Comparison of ENCODE assay signal across 18 cellular contexts in the genomic region with DNA sequence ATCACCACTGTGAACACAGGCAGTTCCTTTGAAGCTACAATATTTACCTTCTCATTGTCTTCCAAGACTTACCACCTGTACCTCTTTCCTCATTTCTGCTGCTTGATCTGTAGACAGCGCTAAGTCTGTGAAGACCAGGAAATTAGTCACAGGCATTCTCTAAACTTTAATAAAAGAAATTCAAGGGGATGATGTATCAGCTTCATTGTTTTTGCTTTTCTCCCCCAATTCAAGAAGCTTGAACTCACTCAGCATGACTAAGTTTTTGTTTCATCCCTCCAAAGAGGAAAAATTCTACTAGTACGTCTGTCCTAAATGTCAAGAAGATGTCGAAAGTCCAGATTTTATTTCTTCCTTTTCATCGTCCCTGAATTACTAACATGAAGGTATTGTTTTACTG.
DNase-seq lines count a peak whose midpoint lies in the region; ATAC-seq, FAIRE-seq and TF ChIP-seq lines count a peak whose summit lies in the region.
"Had no signal": no experiment of that assay in that cellular context is flagged by ENCODE, and none has a peak within 500 bp of the region (broad histone marks: within the 10 kb centered on the region; RNA-seq: fewer than 3 reads in every experiment).

No MANE protein-coding gene starts in this region.

- no peak for FAIRE-seq in bronchial epithelial cell (lab: Jason Lieb, UNC)
- FAIRE-seq: GM12878, HTR-8/SVneo, K562 had no signal

- H3K27me3 ChIP-seq in GM23338 (ENCODE audit: insufficient read depth) (no peaks in the 10 kb centered on the region), bronchial epithelial cell (ENCODE audit: control insufficient read depth, insufficient read depth, low read length) (no peaks in the 10 kb centered on the region), foreskin keratinocyte (no peaks in the 10 kb centered on the region)
- H3K27me3 ChIP-seq: BLaER1 treated with 17β-estradiol and CSF1 and Interleukin-3, amounts not matched to agents 10 nM and 100 nM had no signal

- no peaks in the 10 kb centered on the region for H3K4me1 Mint-ChIP-seq in GM23338
- H3K4me1 Mint-ChIP-seq: B cell had no signal

- no peak overlapping the region for H3K4me2 ChIP-seq in GM23338
- H3K4me2 ChIP-seq: BLaER1 treated with 17β-estradiol and CSF1 and Interleukin-3, amounts not matched to agents 10 nM and 100 nM had no signal

- H3F3A ChIP-seq in GM23338 (replicated peaks; ENCODE audit: low read depth), result no peaks in the 10 kb centered on the region

- H3K79me2 ChIP-seq in GM23338 (replicated peaks; ENCODE audit: insufficient read depth), result no peaks in the 10 kb centered on the region

- H3K4me3 Mint-ChIP-seq in GM23338, result no peak overlapping the region
- H3K4me3 Mint-ChIP-seq: B cell; CD8-positive, alpha-beta T cell; HFFc6 had no signal

- peak overlapping the region; percentile 34; the same call in 1 of the 2 replicates for H2AFZ ChIP-seq in GM23338

- peaks cover 4% of the 10 kb centered on the region for H3K27me3 Mint-ChIP-seq in GM23338 (ENCODE audit: insufficient read depth, low read depth, poor library complexity)
- H3K27me3 Mint-ChIP-seq: B cell had no signal

- DNase-seq in GM23338 (ENCODE audit: low spot score) (no peak), M059J (ENCODE audit: low read depth) (peak; percentile 25), bronchial epithelial cell (ENCODE audit: low read depth) (peak; percentile 7), foreskin keratinocyte (peak; percentile 14 to 27), superior temporal gyrus (ENCODE audit: extremely low spot score) (no peak), foreskin fibroblast (no peak)
- DNase-seq: Calu3; CD8-positive, alpha-beta T cell; DMS79 treated with DMSO at 0.1 percent for 48 hours; HFFc6; IMR-90 had no signal

- peaks cover 6% of the 10 kb centered on the region for H3K9me3 Mint-ChIP-seq in GM23338

- H3K27ac ChIP-seq in GM23338 (ENCODE audit: low read depth) (no peak overlapping the region), foreskin keratinocyte (no peak overlapping the region)
- H3K27ac ChIP-seq: BLaER1 treated with 17β-estradiol and CSF1 and Interleukin-3, amounts not matched to agents 10 nM and 100 nM had no signal

- no peaks in the 10 kb centered on the region; the same call in 1 of the 2 replicates for H3K9me2 ChIP-seq in GM23338 (ENCODE audit: insufficient read depth)

- ATAC-seq in GM23338, result no peak
- no peak for ATAC-seq in foreskin keratinocyte
- no peak for ATAC-seq in HG03442 (IDR thresholded peaks at IDR 0.05; ENCODE audit: unreplicated experiment)
- ATAC-seq: CD8-positive, alpha-beta T cell; GM12878; HCT116; K562 had no signal

- no peaks in the 10 kb centered on the region for H4K20me1 ChIP-seq in GM23338 (replicated peaks; ENCODE audit: insufficient read depth)
- H4K20me1 ChIP-seq: BLaER1 treated with 17β-estradiol and CSF1 and Interleukin-3, amounts not matched to agents 10 nM and 100 nM had no signal

- TF ChIP-seq CTCF in GM23338 (conservative IDR thresholded peaks at IDR 0.05; ENCODE audit: low read depth in 2 of 2) (no peak), bronchial epithelial cell (IDR thresholded peaks at IDR 0.05; ENCODE audit: insufficient read depth, low read length, severe bottlenecking) (no peak), foreskin keratinocyte (conservative IDR thresholded peaks at IDR 0.05) (no peak), foreskin fibroblast (IDR thresholded peaks at IDR 0.05; ENCODE audit: low read depth, low read length) (no peak)

- H3K36me3 ChIP-seq in GM23338 (ENCODE audit: insufficient read depth), result no peaks in the 10 kb centered on the region
- H3K36me3 ChIP-seq in bronchial epithelial cell (ENCODE audit: control insufficient read depth, insufficient read depth, low read length), result no peaks in the 10 kb centered on the region
- H3K36me3 ChIP-seq: BLaER1 treated with 17β-estradiol and CSF1 and Interleukin-3, amounts not matched to agents 10 nM and 100 nM had no signal

- H3K4me3 ChIP-seq in GM23338 (no peak overlapping the region), bronchial epithelial cell (ENCODE audit: low read depth, low read length) (no peak overlapping the region), foreskin fibroblast (ENCODE audit: low read depth in 1 of 2, low read length in 2 of 2) (no peak overlapping the region)
- H3K4me3 ChIP-seq: BLaER1 treated with 17β-estradiol and CSF1 and Interleukin-3, amounts not matched to agents 10 nM and 100 nM; GM12878; K562 had no signal

- no peak overlapping the region for H3K27ac Mint-ChIP-seq in GM23338
- H3K27ac Mint-ChIP-seq: B cell; CD8-positive, alpha-beta T cell; HFFc6 had no signal

- no peaks in the 10 kb centered on the region for H3K36me3 Mint-ChIP-seq in GM23338 (ENCODE audit: low read depth)
- H3K36me3 Mint-ChIP-seq: CD8-positive, alpha-beta T cell had no signal

- H3K4me1 ChIP-seq in GM23338 (ENCODE audit: insufficient read depth) (no peaks in the 10 kb centered on the region), foreskin keratinocyte (no peaks in the 10 kb centered on the region)
- H3K4me1 ChIP-seq: BLaER1 treated with 17β-estradiol and CSF1 and Interleukin-3, amounts not matched to agents 10 nM and 100 nM had no signal

TF ChIP-seq in GM23338, 12 proteins besides CTCF, POLR2A, EP300 and RAD21 (continues in another document):
- TF ChIP-seq EZH2phosphoT487 (IDR thresholded peaks at IDR 0.05; ENCODE audit: unreplicated experiment) (no peak), EZH2 (IDR thresholded peaks at IDR 0.05; ENCODE audit: low read depth, unreplicated experiment) (no peak), JUNB (IDR thresholded peaks at IDR 0.05; ENCODE audit: unreplicated experiment) (no peak), POLR2AphosphoS5 (IDR thresholded peaks at IDR 0.05; ENCODE audit: low read depth) (no peak)
- TF ChIP-seq, protein P1, sequence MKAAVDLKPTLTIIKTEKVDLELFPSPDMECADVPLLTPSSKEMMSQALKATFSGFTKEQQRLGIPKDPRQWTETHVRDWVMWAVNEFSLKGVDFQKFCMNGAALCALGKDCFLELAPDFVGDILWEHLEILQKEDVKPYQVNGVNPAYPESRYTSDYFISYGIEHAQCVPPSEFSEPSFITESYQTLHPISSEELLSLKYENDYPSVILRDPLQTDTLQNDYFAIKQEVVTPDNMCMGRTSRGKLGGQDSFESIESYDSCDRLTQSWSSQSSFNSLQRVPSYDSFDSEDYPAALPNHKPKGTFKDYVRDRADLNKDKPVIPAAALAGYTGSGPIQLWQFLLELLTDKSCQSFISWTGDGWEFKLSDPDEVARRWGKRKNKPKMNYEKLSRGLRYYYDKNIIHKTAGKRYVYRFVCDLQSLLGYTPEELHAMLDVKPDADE (IDR thresholded peaks at IDR 0.05), result no peak
- TF ChIP-seq, protein P2, sequence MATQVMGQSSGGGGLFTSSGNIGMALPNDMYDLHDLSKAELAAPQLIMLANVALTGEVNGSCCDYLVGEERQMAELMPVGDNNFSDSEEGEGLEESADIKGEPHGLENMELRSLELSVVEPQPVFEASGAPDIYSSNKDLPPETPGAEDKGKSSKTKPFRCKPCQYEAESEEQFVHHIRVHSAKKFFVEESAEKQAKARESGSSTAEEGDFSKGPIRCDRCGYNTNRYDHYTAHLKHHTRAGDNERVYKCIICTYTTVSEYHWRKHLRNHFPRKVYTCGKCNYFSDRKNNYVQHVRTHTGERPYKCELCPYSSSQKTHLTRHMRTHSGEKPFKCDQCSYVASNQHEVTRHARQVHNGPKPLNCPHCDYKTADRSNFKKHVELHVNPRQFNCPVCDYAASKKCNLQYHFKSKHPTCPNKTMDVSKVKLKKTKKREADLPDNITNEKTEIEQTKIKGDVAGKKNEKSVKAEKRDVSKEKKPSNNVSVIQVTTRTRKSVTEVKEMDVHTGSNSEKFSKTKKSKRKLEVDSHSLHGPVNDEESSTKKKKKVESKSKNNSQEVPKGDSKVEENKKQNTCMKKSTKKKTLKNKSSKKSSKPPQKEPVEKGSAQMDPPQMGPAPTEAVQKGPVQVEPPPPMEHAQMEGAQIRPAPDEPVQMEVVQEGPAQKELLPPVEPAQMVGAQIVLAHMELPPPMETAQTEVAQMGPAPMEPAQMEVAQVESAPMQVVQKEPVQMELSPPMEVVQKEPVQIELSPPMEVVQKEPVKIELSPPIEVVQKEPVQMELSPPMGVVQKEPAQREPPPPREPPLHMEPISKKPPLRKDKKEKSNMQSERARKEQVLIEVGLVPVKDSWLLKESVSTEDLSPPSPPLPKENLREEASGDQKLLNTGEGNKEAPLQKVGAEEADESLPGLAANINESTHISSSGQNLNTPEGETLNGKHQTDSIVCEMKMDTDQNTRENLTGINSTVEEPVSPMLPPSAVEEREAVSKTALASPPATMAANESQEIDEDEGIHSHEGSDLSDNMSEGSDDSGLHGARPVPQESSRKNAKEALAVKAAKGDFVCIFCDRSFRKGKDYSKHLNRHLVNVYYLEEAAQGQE (IDR thresholded peaks at IDR 0.05; ENCODE audit: unreplicated experiment), result no peak

Comparison
In these comparisons a context has a peak if more than half of its experiments do, and no peak if none do; other contexts are left out.
1. DNase-seq: peak in M059J (single experiment), bronchial epithelial cell (single experiment) and foreskin keratinocyte (2 of 2); none in GM23338 (single experiment), superior temporal gyrus (single experiment) and foreskin fibroblast (0 of 2).